In the genomic region with DNA sequence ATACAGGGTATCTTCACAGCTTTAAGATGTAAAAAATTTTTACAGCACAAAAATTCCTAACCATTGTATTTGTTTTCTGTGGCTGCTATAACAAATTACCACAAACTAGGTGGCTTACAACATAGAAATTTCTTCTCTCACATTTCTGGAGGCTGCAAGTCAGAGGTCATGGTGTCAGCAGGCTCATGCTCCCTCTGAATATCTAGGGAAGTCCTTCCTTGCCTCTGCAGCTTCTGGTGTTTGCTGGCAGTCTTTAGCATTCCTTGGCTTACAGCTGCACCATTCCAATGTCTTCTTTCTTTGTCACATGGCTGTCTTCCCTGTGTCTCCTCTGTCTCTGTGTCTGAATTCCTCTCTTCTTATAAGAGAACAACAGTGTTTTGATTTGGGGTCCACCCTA, we compare ENCODE assay signal across 1 cellular context.
TF ChIP-seq lines count a peak whose summit lies in the region.

No MANE protein-coding gene starts in this region.

TF ChIP-seq in H1, 55 proteins besides CTCF, POLR2A, EP300 and RAD21:
- TF ChIP-seq CREB1 (IDR thresholded peaks at IDR 0.05) (no peak), ASH2L (IDR thresholded peaks at IDR 0.05; ENCODE audit: low read length) (no peak), HDAC2 (IDR thresholded peaks at IDR 0.05; ENCODE audit: borderline replicate concordance in 1 of 2, low read depth in 2 of 2, low read length in 2 of 2) (no peak), YY1 (IDR thresholded peaks at IDR 0.05; ENCODE audit: low read depth, low read length) (no peak), SP4 (IDR thresholded peaks at IDR 0.05; ENCODE audit: low read length) (no peak), KDM4A (IDR thresholded peaks at IDR 0.05; ENCODE audit: low read depth, low read length, severe bottlenecking) (no peak), RNF2 (IDR thresholded peaks at IDR 0.05; ENCODE audit: borderline replicate concordance, low read depth, low read length, missing control alignments, poor library complexity, severe bottlenecking) (no peak)
